19 cellular contexts compared by ENCODE assay signal in genomic region chr5:178869577-178869976, GRCh38. TPM values are rescaled to one million over a fixed set of nuclear protein-coding genes. Genes with fewer than 3 reads are reported as not detected.
DNase-seq lines count a peak whose midpoint lies in the region; ATAC-seq, FAIRE-seq and TF ChIP-seq lines count a peak whose summit lies in the region.
"Had no signal": no experiment of that assay in that cellular context is flagged by ENCODE, and none has a peak within 500 bp of the region (broad histone marks: within the 10 kb centered on the region; RNA-seq: fewer than 3 reads in every experiment).

No MANE protein-coding gene starts in this region.

- H3K27me3 Mint-ChIP-seq in osteocyte (ENCODE audit: unreplicated experiment): no peaks in the 10 kb centered on the region
- H3K27me3 Mint-ChIP-seq: CD4-positive, CD25-positive, alpha-beta regulatory T cell had no signal

- DNase-seq in HTR-8/SVneo (ENCODE audit: insufficient read length, low spot score) (peak; percentile 46), cardiac fibroblast (ENCODE audit: low read depth in 2 of 2) (peak; percentile 58 to 76), fibroblast of villous mesenchyme (ENCODE audit: low read depth) (peak; percentile 5), osteocyte (ENCODE audit: extremely low spot score, unreplicated experiment) (peak; percentile 67), NCI-H748 treated with DMSO at 0.1 percent for 48 hours (lab: John Stamatoyannopoulos, UW) (no peak), COLO829 (ENCODE audit: low spot score) (no peak)
- no peak for DNase-seq in central memory CD4-positive, alpha-beta T cell
- DNase-seq: ACHN; Calu3; CD4-positive, CD25-positive, alpha-beta regulatory T cell; DMS 273 treated with DMSO at 0.1 percent for 48 hours; DMS79; GOT3; H9 had no signal

- FAIRE-seq in HTR-8/SVneo (lab: Jason Lieb, UNC): peak; percentile 9
- FAIRE-seq: G401.6, GM12891 had no signal

- peaks cover 23% of the 10 kb centered on the region for H3K9me3 Mint-ChIP-seq in osteocyte (ENCODE audit: unreplicated experiment)

- peaks cover 84% of the 10 kb centered on the region for H3K36me3 Mint-ChIP-seq in osteocyte (ENCODE audit: unreplicated experiment)

- H3K4me1 Mint-ChIP-seq in osteocyte (ENCODE audit: unreplicated experiment): no peaks in the 10 kb centered on the region
- H3K4me1 Mint-ChIP-seq: H9 had no signal

- no peak for ATAC-seq in GM21528 (IDR thresholded peaks at IDR 0.05; ENCODE audit: low FRiP score, unreplicated experiment)

- H3K4me3 ChIP-seq in cardiac fibroblast (replicated peaks in 1 of 2; ENCODE audit: low read depth in 2 of 2, low read length in 2 of 2): no peak overlapping the region
- H3K4me3 ChIP-seq in fibroblast of villous mesenchyme (ENCODE audit: low read depth, low read length): no peak overlapping the region

- TF ChIP-seq CTCF in cardiac fibroblast (IDR thresholded peaks at IDR 0.05; ENCODE audit: low read depth, low read length) (no peak), fibroblast of villous mesenchyme (IDR thresholded peaks at IDR 0.05; ENCODE audit: insufficient read depth, low read depth, low read length) (no peak), osteocyte (IDR thresholded peaks at IDR 0.05) (no peak)

- no peak overlapping the region for H3K4me3 Mint-ChIP-seq in osteocyte (ENCODE audit: unreplicated experiment)
- H3K4me3 Mint-ChIP-seq: CD4-positive, CD25-positive, alpha-beta regulatory T cell; H9 had no signal

- H3K27ac Mint-ChIP-seq in osteocyte (ENCODE audit: unreplicated experiment): no peak overlapping the region
- H3K27ac Mint-ChIP-seq: CD4-positive, CD25-positive, alpha-beta regulatory T cell; H9 had no signal

RNA-seq across cellular contexts. Expression of gene ZNF354B, which starts 9.8 kb away (rescaled TPM):
- total RNA-seq in fibroblast of villous mesenchyme: 10.3 and 12.5 TPM in 2 replicates
- 18.9 and 20.0 TPM in 2 replicates for total RNA-seq in osteocyte

RNA-seq across cellular contexts. Expression of gene ZFP2, which starts 26.1 kb away (rescaled TPM):
- under 0.01 and 0.86 TPM in 2 replicates for total RNA-seq in fibroblast of villous mesenchyme
- 1.2 and 1.7 TPM in 2 replicates for total RNA-seq in osteocyte
- total RNA-seq: A172, HT1080 had no signal

Comparison
In these comparisons a context has a peak if more than half of its experiments do, and no peak if none do; other contexts are left out.
1. DNase-seq: peak in HTR-8/SVneo (single experiment), cardiac fibroblast (2 of 2), fibroblast of villous mesenchyme (single experiment) and osteocyte (single experiment); none in NCI-H748 treated with DMSO at 0.1 percent for 48 hours (single experiment), COLO829 (single experiment) and central memory CD4-positive, alpha-beta T cell (single experiment).